In the genomic region with DNA sequence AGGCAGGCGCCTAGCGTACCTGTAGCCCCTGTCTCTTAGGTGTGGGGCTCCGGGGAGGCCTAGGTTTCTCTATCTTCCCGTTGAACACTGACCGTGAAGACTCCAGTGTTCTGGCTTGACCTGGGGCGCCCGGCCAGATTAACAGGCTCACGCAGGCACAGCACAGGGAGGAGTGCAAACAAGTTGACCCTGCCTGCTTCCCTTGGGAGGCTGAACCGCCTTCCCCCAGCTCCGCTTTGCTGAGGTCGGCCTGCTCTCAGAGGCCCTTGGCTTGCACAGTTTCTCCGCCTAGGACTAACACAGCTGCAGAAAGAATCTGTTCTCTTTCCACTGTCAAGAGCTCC, we compare ENCODE assay signal across 8 cellular contexts. TPM values are rescaled to one million over a fixed set of nuclear protein-coding genes. Genes with fewer than 3 reads are reported as not detected.
DNase-seq lines count a peak whose midpoint lies in the region; ATAC-seq and TF ChIP-seq lines count a peak whose summit lies in the region.

No MANE protein-coding gene starts in this region.

- no peak overlapping the region for H2BK120ac ChIP-seq in H9 (ENCODE audit: low read depth, low read length, poor library complexity, severe bottlenecking)

- H3K4me1 Mint-ChIP-seq in CD4-positive, alpha-beta memory T cell: peaks cover 26 to 48% (median 36%) of the 10 kb centered on the region in 4 donors
- peaks cover 12 to 14% of the 10 kb centered on the region in 2 experiments for H3K4me1 Mint-ChIP-seq in H9
- peaks cover 10% of the 10 kb centered on the region for H3K4me1 Mint-ChIP-seq in endothelial cell (ENCODE audit: unreplicated experiment)
- peaks cover 21% of the 10 kb centered on the region for H3K4me1 Mint-ChIP-seq in mesothelial cell of epicardium

- no peaks in the 10 kb centered on the region for H3K79me2 ChIP-seq in H9 (ENCODE audit: insufficient read depth, low read length)

- H3K4me2 ChIP-seq in H9 (ENCODE audit: insufficient read depth, insufficient read length, low read length): peak overlapping the region; percentile 51

- H2BK12ac ChIP-seq in H9 (ENCODE audit: insufficient read length, low read depth, low read length): no peak overlapping the region

- no peaks in the 10 kb centered on the region for H4K20me1 ChIP-seq in H9 (ENCODE audit: control insufficient read depth, insufficient read depth, insufficient read length)

- peak overlapping the region; percentile 10 to 79 for H3K4me3 ChIP-seq in CD4-positive, alpha-beta memory T cell (ENCODE audit: low read length in 2 of 2)

- no peak overlapping the region for H2AFZ ChIP-seq in H9 (ENCODE audit: low read length)

- peaks cover 16 to 39% of the 10 kb centered on the region in 2 donors for H3K36me3 Mint-ChIP-seq in CD4-positive, alpha-beta memory T cell
- H3K36me3 Mint-ChIP-seq in H9 (ENCODE audit: insufficient read depth in 1 of 3, low read depth in 3 of 3) (peaks cover 18 to 39% (median 31%) of the 10 kb centered on the region in 3 experiments; a peak in 6 of 7 replicates), endothelial cell (ENCODE audit: low read depth, unreplicated experiment) (peaks cover 10% of the 10 kb centered on the region), mesothelial cell of epicardium (peaks cover 17% of the 10 kb centered on the region)

- H3T11ph ChIP-seq in H9 (ENCODE audit: low read length): no peak overlapping the region

- no peak overlapping the region for H4K8ac ChIP-seq in H9 (replicated peaks; ENCODE audit: insufficient read length, low read depth, low read length)

- ATAC-seq in HG02798 (IDR thresholded peaks at IDR 0.05; ENCODE audit: poor library complexity, unreplicated experiment): no peak

- H2BK15ac ChIP-seq in H9 (ENCODE audit: low read depth, low read length): no peak overlapping the region

- TF ChIP-seq CTCF in H9 (conservative IDR thresholded peaks at IDR 0.05): no peak
- no peak for TF ChIP-seq CTCF in RWPE1 (conservative IDR thresholded peaks at IDR 0.05; ENCODE audit: low read depth)
- no peak for TF ChIP-seq CTCF in endothelial cell (IDR thresholded peaks at IDR 0.05; ENCODE audit: unreplicated experiment)
- no peak for TF ChIP-seq CTCF in mesothelial cell of epicardium (IDR thresholded peaks at IDR 0.05; ENCODE audit: unreplicated experiment)

- no peak overlapping the region for H3K18ac ChIP-seq in H9 (ENCODE audit: insufficient read length, low read depth, low read length)

- H3K14ac ChIP-seq in H9 (ENCODE audit: insufficient read depth, low read length): no peak overlapping the region

- peaks cover 8% of the 10 kb centered on the region for H3K23me2 ChIP-seq in H9 (ENCODE audit: insufficient read length, low read depth, low read length, poor library complexity, severe bottlenecking)

- H3K27ac Mint-ChIP-seq in CD4-positive, alpha-beta memory T cell: peak overlapping the region; percentile 8 to 86 (median 69)
- H3K27ac Mint-ChIP-seq in H9 (no peak overlapping the region; a peak in 1 of 7 replicates), endothelial cell (ENCODE audit: unreplicated experiment) (no peak overlapping the region), mesothelial cell of epicardium (peak overlapping the region; percentile 84)

- peak in 1 of 5 donors; percentile 39 for DNase-seq in CD4-positive, alpha-beta memory T cell
- no peak for DNase-seq in H9
- DNase-seq in RWPE1 (ENCODE audit: low spot score): peak; percentile 15
- DNase-seq in endothelial cell (ENCODE audit: low spot score): peak; percentile 20
- no peak for DNase-seq in mesothelial cell of epicardium (ENCODE audit: low spot score in 2 of 2, unreplicated experiment in 2 of 2)
- DNase-seq in ureter (ENCODE audit: low spot score): peak; percentile 61
- no peak for DNase-seq in activated CD4-positive, alpha-beta T cell treated with anti-CD3 and anti-CD28 coated beads for 1 hour

- no peaks in the 10 kb centered on the region for H3K27me3 ChIP-seq in CD4-positive, alpha-beta memory T cell (ENCODE audit: insufficient read depth, low read length)
- H3K27me3 ChIP-seq in H9 (ENCODE audit: insufficient read depth, low read length): no peaks in the 10 kb centered on the region

- H3K79me1 ChIP-seq in H9 (ENCODE audit: insufficient read depth, low read depth, low read length, poor library complexity, severe bottlenecking): no peaks in the 10 kb centered on the region

- no peak overlapping the region for H2BK20ac ChIP-seq in H9 (ENCODE audit: low read depth, low read length, poor library complexity, severe bottlenecking)

- intact Hi-C loops in CD4-positive, alpha-beta memory T cell (cut with micrococcal nuclease): loop anchor here (1.0 to 2.0 kb wide), 4 partner anchors 10 to 344 kb away; partner anchors contain the start of genes C2orf42, SNRPG and TIA1

- no peak overlapping the region for H4K5ac ChIP-seq in H9 (ENCODE audit: insufficient read length, low read depth, low read length)

- peaks cover 17% of the 10 kb centered on the region for H3K4me1 ChIP-seq in CD4-positive, alpha-beta memory T cell (ENCODE audit: insufficient read depth, low read length)
- H3K4me1 ChIP-seq in H9 (ENCODE audit: insufficient read depth, low read length): no peaks in the 10 kb centered on the region

- H3K9ac ChIP-seq in H9 (ENCODE audit: extremely low read depth, insufficient read length, low read length): peak overlapping the region; percentile 18

- H4K91ac ChIP-seq in H9 (ENCODE audit: insufficient read length, low read depth, low read length): no peak overlapping the region

- H3K36me3 ChIP-seq in CD4-positive, alpha-beta memory T cell (ENCODE audit: insufficient read depth, low read length): no peaks in the 10 kb centered on the region

- POLR2A ChIA-PET in CD4-positive, alpha-beta memory T cell (lab: Charles Lee; ENCODE audit: partially characterized antibody): interaction anchor here (0.6 to 5.3 kb wide), 22 partner anchors 10 to 821 kb away, joined by 3 to 55 read pairs (median 6); partner anchors contain the start of genes C2orf42, FAM136A, MXD1 and NFU1
- POLR2A ChIA-PET in RWPE1 (lab: Yijun Ruan, JAX; ENCODE audit: low non-redundant PET): interaction anchor here (0.5 to 1.8 kb wide), 3 partner anchors 21 to 35 kb away, joined by 3 to 7 read pairs (median 5); partner anchors contain the start of gene SNRPG

- no CpG with 5 or more reads among the region's 12 CpGs for WGBS in H9 (ENCODE audit: extremely low coverage, insufficient read length, low lambda C conversion rate)

- peak overlapping the region; percentile 57 for H3K27ac ChIP-seq in CD4-positive, alpha-beta memory T cell (ENCODE audit: low read depth, low read length)
- H3K27ac ChIP-seq in H9 (ENCODE audit: insufficient read length, low read depth, low read length) (no peak overlapping the region), RWPE1 (peak overlapping the region; percentile 96)

- peaks cover 0 to 3% (median 0%) of the 10 kb centered on the region in 8 donors for H3K9me3 Mint-ChIP-seq in CD4-positive, alpha-beta memory T cell
- H3K9me3 Mint-ChIP-seq in H9 (no peaks in the 10 kb centered on the region), endothelial cell (ENCODE audit: unreplicated experiment) (no peaks in the 10 kb centered on the region), mesothelial cell of epicardium (no peaks in the 10 kb centered on the region)

- no peaks in the 10 kb centered on the region for H3K27me3 Mint-ChIP-seq in CD4-positive, alpha-beta memory T cell
- no peaks in the 10 kb centered on the region for H3K27me3 Mint-ChIP-seq in H9 (ENCODE audit: low read depth)
- peaks cover 3% of the 10 kb centered on the region for H3K27me3 Mint-ChIP-seq in endothelial cell (ENCODE audit: unreplicated experiment)
- no peaks in the 10 kb centered on the region for H3K27me3 Mint-ChIP-seq in mesothelial cell of epicardium (ENCODE audit: low read depth)

- H3K23ac ChIP-seq in H9 (ENCODE audit: insufficient read length, low read depth, low read length): no peak overlapping the region

- peak overlapping the region; percentile 87 to 97 (median 93) for H3K4me3 Mint-ChIP-seq in CD4-positive, alpha-beta memory T cell
- H3K4me3 Mint-ChIP-seq in H9 (peak overlapping the region; percentile 87), endothelial cell (ENCODE audit: unreplicated experiment) (peak overlapping the region; percentile 91), mesothelial cell of epicardium (peak overlapping the region; percentile 81)

- H3K9me3 ChIP-seq in CD4-positive, alpha-beta memory T cell (ENCODE audit: control insufficient read depth in 1 of 2, low read length in 2 of 2): no peaks in the 10 kb centered on the region
- no peaks in the 10 kb centered on the region for H3K9me3 ChIP-seq in H9 (ENCODE audit: control insufficient read depth, low read depth, low read length)

- CTCF ChIA-PET in CD4-positive, alpha-beta memory T cell (lab: Charles Lee; ENCODE audit: partially characterized antibody): interaction anchor here (1.2 to 3.0 kb wide), 7 partner anchors 9 to 345 kb away, joined by 4 to 21 read pairs (median 7); partner anchors contain the start of genes FAM136A, MXD1, SNRPG and TIA1
- CTCF ChIA-PET in RWPE1 (lab: Yijun Ruan, JAX): interaction anchor here (0.7 kb wide), 1 partner anchor 61 kb away, joined by 4 read pairs; no protein-coding TSS in a partner anchor

- H2BK5ac ChIP-seq in H9 (ENCODE audit: insufficient read length, low read length): no peak overlapping the region

- H2AK5ac ChIP-seq in H9 (ENCODE audit: insufficient read length, low read length): no peak overlapping the region

- no peak overlapping the region for H3K4ac ChIP-seq in H9 (ENCODE audit: low read depth, low read length)

- H3K56ac ChIP-seq in H9 (ENCODE audit: insufficient read length, low read depth, low read length): no peak overlapping the region

RNA-seq across cellular contexts. Expression of gene PCYOX1, which starts 0.6 kb away (rescaled TPM):
- 10 to 100 TPM; 40.8 to 44.2 TPM for total RNA-seq in CD4-positive, alpha-beta memory T cell
- 10 to 100 TPM; 21.5 to 32.9 TPM for polyA plus RNA-seq in CD4-positive, alpha-beta memory T cell
- total RNA-seq in H9 (2021): 45.6 and 50.5 TPM in 2 replicates
- total RNA-seq in endothelial cell (ENCODE audit: unreplicated experiment): 52.2 TPM
- total RNA-seq in mesothelial cell of epicardium: 62.1 to 71.6 TPM (median 65.1 TPM) in 3 replicates
- 49.9 TPM for total RNA-seq in ureter

RNA-seq across cellular contexts. Expression of gene TIA1, which starts 10.1 kb away (rescaled TPM):
- total RNA-seq in CD4-positive, alpha-beta memory T cell: 100 to 1,000 TPM; 200 to 208 TPM
- 10 to 100 TPM; 43.3 to 51.2 TPM for polyA plus RNA-seq in CD4-positive, alpha-beta memory T cell
- total RNA-seq in H9 (2021) (179 and 193 TPM in 2 replicates), endothelial cell (ENCODE audit: unreplicated experiment) (200 TPM), mesothelial cell of epicardium (411 to 439 TPM (median 428 TPM) in 3 replicates), ureter (160 TPM)

RNA-seq across cellular contexts. Expression of gene SNRPG, which starts 35.0 kb away (rescaled TPM):
- total RNA-seq in CD4-positive, alpha-beta memory T cell: 100 to 1,000 TPM; 110 to 111 TPM
- 100 to 1,000 TPM; 213 to 306 TPM for polyA plus RNA-seq in CD4-positive, alpha-beta memory T cell
- total RNA-seq in H9 (2021) (408 and 422 TPM in 2 replicates), endothelial cell (ENCODE audit: unreplicated experiment) (176 TPM), mesothelial cell of epicardium (126 to 130 TPM (median 128 TPM) in 3 replicates), ureter (129 TPM)

RNA-seq across cellular contexts. Expression of gene FAM136A, which starts 43.4 kb away (rescaled TPM):
- total RNA-seq in CD4-positive, alpha-beta memory T cell: 10 to 100 TPM; 26.2 to 27.4 TPM
- 10 to 100 TPM; 33.4 to 43.6 TPM for polyA plus RNA-seq in CD4-positive, alpha-beta memory T cell
- total RNA-seq in H9 (2021): 118 and 119 TPM in 2 replicates
- 37.9 TPM for total RNA-seq in endothelial cell (ENCODE audit: unreplicated experiment)
- total RNA-seq in mesothelial cell of epicardium: 42.7 to 46.5 TPM (median 43.3 TPM) in 3 replicates
- 29.3 TPM for total RNA-seq in ureter

Comparison
In these comparisons a context has a peak if more than half of its experiments do, and no peak if none do; other contexts are left out.
1. DNase-seq: peak in RWPE1 (single experiment), endothelial cell (single experiment) and ureter (single experiment); none in H9 (single experiment), mesothelial cell of epicardium (0 of 2) and activated CD4-positive, alpha-beta T cell treated with anti-CD3 and anti-CD28 coated beads for 1 hour (single experiment).
2. H3K27ac Mint-ChIP-seq: peak in CD4-positive, alpha-beta memory T cell (7 of 7) and mesothelial cell of epicardium (single experiment); none in H9 (0 of 3) and endothelial cell (single experiment).
3. Peak in every context shown above with its lines, with median percentiles within 50 percentile points of each other: H3K4me3 Mint-ChIP-seq.